2 cellular contexts compared by ENCODE assay signal in genomic region chr5:153753645-153754432, GRCh38.
TF ChIP-seq lines count a peak whose summit lies in the region.

No MANE protein-coding gene starts in this region.

TF ChIP-seq in SK-N-SH, 30 proteins besides CTCF, POLR2A, EP300 and RAD21 (continued from another document):
- TF ChIP-seq, protein P1, sequence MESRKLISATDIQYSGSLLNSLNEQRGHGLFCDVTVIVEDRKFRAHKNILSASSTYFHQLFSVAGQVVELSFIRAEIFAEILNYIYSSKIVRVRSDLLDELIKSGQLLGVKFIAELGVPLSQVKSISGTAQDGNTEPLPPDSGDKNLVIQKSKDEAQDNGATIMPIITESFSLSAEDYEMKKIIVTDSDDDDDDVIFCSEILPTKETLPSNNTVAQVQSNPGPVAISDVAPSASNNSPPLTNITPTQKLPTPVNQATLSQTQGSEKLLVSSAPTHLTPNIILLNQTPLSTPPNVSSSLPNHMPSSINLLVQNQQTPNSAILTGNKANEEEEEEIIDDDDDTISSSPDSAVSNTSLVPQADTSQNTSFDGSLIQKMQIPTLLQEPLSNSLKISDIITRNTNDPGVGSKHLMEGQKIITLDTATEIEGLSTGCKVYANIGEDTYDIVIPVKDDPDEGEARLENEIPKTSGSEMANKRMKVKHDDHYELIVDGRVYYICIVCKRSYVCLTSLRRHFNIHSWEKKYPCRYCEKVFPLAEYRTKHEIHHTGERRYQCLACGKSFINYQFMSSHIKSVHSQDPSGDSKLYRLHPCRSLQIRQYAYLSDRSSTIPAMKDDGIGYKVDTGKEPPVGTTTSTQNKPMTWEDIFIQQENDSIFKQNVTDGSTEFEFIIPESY (IDR thresholded peaks at IDR 0.05; ENCODE audit: borderline replicate concordance, low read depth), result no peak
- TF ChIP-seq EZH2phosphoT487 (IDR thresholded peaks at IDR 0.05; ENCODE audit: borderline replicate concordance, low read depth) (no peak), TCF12 (IDR thresholded peaks at IDR 0.05) (peak; percentile 27; the same call in 1 of the 2 replicates), FOXJ3 (CRISPR knock-in tag; IDR thresholded peaks at IDR 0.05) (no peak), GATA2 (CRISPR knock-in tag; IDR thresholded peaks at IDR 0.05) (peak; percentile 7; the same call in 1 of the 2 replicates), USF1 (IDR thresholded peaks at IDR 0.05; ENCODE audit: borderline replicate concordance, low read depth) (no peak), RCOR1 (IDR thresholded peaks at IDR 0.05; ENCODE audit: low read length) (no peak), FOSL2 (IDR thresholded peaks at IDR 0.05; ENCODE audit: borderline replicate concordance, low read depth) (peak; percentile 19; the same call in 1 of the 2 replicates), NFIC (IDR thresholded peaks at IDR 0.05; ENCODE audit: borderline replicate concordance) (0 out of 2 replicates have a peak, but pooled peaks have one; percentile 3), REST (IDR thresholded peaks at IDR 0.05; ENCODE audit: low read depth, low read length) (no peak), SMC3 (IDR thresholded peaks at IDR 0.05; ENCODE audit: low read depth, low read length) (no peak), RXRA (IDR thresholded peaks at IDR 0.05; ENCODE audit: borderline replicate concordance, low read depth) (no peak), YY1 (IDR thresholded peaks at IDR 0.05; ENCODE audit: low read depth) (no peak)
- TF ChIP-seq, protein P2, sequence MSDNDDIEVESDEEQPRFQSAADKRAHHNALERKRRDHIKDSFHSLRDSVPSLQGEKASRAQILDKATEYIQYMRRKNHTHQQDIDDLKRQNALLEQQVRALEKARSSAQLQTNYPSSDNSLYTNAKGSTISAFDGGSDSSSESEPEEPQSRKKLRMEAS (IDR thresholded peaks at IDR 0.05; ENCODE audit: low read depth), result no peak
TF ChIP-seq in SK-N-SH: peak in this region for 4.

TF ChIP-seq in SK-N-SH treated with all-trans-retinoic acid at 6 μM for 48 hours, 23 proteins besides CTCF, POLR2A, EP300 and RAD21 (continued from another document):
- TF ChIP-seq, protein P3, sequence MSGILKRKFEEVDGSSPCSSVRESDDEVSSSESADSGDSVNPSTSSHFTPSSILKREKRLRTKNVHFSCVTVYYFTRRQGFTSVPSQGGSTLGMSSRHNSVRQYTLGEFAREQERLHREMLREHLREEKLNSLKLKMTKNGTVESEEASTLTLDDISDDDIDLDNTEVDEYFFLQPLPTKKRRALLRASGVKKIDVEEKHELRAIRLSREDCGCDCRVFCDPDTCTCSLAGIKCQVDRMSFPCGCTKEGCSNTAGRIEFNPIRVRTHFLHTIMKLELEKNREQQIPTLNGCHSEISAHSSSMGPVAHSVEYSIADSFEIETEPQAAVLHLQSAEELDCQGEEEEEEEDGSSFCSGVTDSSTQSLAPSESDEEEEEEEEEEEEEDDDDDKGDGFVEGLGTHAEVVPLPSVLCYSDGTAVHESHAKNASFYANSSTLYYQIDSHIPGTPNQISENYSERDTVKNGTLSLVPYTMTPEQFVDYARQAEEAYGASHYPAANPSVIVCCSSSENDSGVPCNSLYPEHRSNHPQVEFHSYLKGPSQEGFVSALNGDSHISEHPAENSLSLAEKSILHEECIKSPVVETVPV (CRISPR knock-in tag; IDR thresholded peaks at IDR 0.05), result no peak
